ENCODE assay signal across 21 cellular contexts in the genomic region with DNA sequence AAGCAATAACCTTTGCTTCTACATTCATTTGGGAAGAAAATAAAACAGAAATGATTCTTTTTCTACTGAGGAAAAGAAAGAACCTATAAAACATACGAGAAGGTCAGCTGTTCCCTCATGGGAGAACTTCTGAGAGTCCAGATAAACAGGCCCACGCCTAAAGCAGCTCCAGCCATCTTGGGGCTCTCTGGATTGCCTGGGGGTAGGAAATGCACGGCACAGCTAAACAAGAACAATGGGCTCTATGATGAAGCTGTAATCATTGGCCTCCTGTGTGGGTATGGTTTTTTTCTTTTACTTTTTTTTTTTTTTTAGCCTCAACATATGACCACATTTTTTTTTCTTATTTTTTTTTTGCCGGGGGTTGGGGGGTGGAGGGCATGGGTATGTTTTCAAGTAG. TPM values are rescaled to one million over a fixed set of nuclear protein-coding genes. Genes with fewer than 3 reads are reported as not detected.
DNase-seq lines count a peak whose midpoint lies in the region; ATAC-seq, FAIRE-seq and TF ChIP-seq lines count a peak whose summit lies in the region.
"Had no signal": no experiment of that assay in that cellular context is flagged by ENCODE, and none has a peak within 500 bp of the region (broad histone marks: within the 10 kb centered on the region; RNA-seq: fewer than 3 reads in every experiment).

No MANE protein-coding gene starts in this region.

- H3K4me1 ChIP-seq in astrocyte (ENCODE audit: insufficient read depth, low read length) (peaks cover 4% of the 10 kb centered on the region), mesenchymal stem cell (ENCODE audit: control insufficient read depth, insufficient read depth, low read depth, low read length) (peaks cover 7% of the 10 kb centered on the region), gastrocnemius medialis (peaks cover 17 to 23% of the 10 kb centered on the region in 2 donors)

- H3K23ac ChIP-seq in mesenchymal stem cell (ENCODE audit: low read length in 2 of 2), result no peak overlapping the region

- H3K18ac ChIP-seq in mesenchymal stem cell (ENCODE audit: low read depth in 1 of 2, low read length in 2 of 2), result no peak overlapping the region

- H2AFZ ChIP-seq in astrocyte (ENCODE audit: low read depth, low read length), result no peak overlapping the region
- no peak overlapping the region for H2AFZ ChIP-seq in mesenchymal stem cell (ENCODE audit: low read depth, low read length)

- 81% methylated on average over 4 of the region's 4 CpGs for WGBS in mesenchymal stem cell

- no peaks in the 10 kb centered on the region for H3K79me2 ChIP-seq in astrocyte (ENCODE audit: insufficient read depth, low read length)

- no peak overlapping the region for H4K91ac ChIP-seq in mesenchymal stem cell (ENCODE audit: low read length)

- H3K4me3 ChIP-seq in astrocyte (ENCODE audit: insufficient read depth, low read depth, low read length) (no peak overlapping the region), mesenchymal stem cell (ENCODE audit: insufficient read depth in 1 of 2, low read depth in 1 of 2, low read length in 2 of 2) (no peak overlapping the region), gastrocnemius medialis (no peak overlapping the region)

- no peak for FAIRE-seq in astrocyte (lab: Jason Lieb, UNC)
- FAIRE-seq: H54 had no signal

- no peak for TF ChIP-seq CTCF in astrocyte (IDR thresholded peaks at IDR 0.05; ENCODE audit: insufficient read depth, low read depth, low read length)
- no peak for TF ChIP-seq CTCF in gastrocnemius medialis (IDR thresholded peaks at IDR 0.05 in 4 of 5, conservative IDR thresholded peaks at IDR 0.05 in 1 of 5)

- H3K9me3 Mint-ChIP-seq in astrocyte (ENCODE audit: unreplicated experiment), result no peaks in the 10 kb centered on the region

- DNase-seq in NCI-H146 (lab: John Stamatoyannopoulos, UW) (peak; percentile 84), astrocyte (ENCODE audit: low read depth) (no peak), mesenchymal stem cell (no peak), gastrocnemius medialis (no peak), nucleus accumbens (lab: John Stamatoyannopoulos, UW) (no peak), MV-4-11 (lab: John Stamatoyannopoulos, UW) (no peak)
- DNase-seq: CD8-positive, alpha-beta memory T cell; NCI-H1092; NCI-H187; NCI-H446; NCI-H774; SHP77 had no signal

- no peak overlapping the region for H2BK120ac ChIP-seq in mesenchymal stem cell (ENCODE audit: low read depth, low read length)

- H3K4me2 ChIP-seq in astrocyte (ENCODE audit: low read length) (no peak overlapping the region), mesenchymal stem cell (ENCODE audit: low read length, poor library complexity, severe bottlenecking) (no peak overlapping the region)

- H3K79me1 ChIP-seq in mesenchymal stem cell (replicated peaks; ENCODE audit: low read length, poor library complexity, severe bottlenecking), result no peaks in the 10 kb centered on the region

- no peak overlapping the region for H3K4me3 Mint-ChIP-seq in astrocyte (ENCODE audit: unreplicated experiment)
- H3K4me3 Mint-ChIP-seq: CD8-positive, alpha-beta memory T cell; IgD-negative memory B cell had no signal

- H2BK5ac ChIP-seq in mesenchymal stem cell (ENCODE audit: low read depth, low read length, poor library complexity, severe bottlenecking), result no peak overlapping the region

- intact Hi-C loops in gastrocnemius medialis (cut with DNase I; ENCODE audit: low total_unique reads), result loop anchor here (10.0 kb wide), 1 partner anchor 229 kb away; no protein-coding TSS in a partner anchor

- no peaks in the 10 kb centered on the region for H3K27me3 Mint-ChIP-seq in astrocyte (ENCODE audit: low read depth, unreplicated experiment)
- H3K27me3 Mint-ChIP-seq: CD8-positive, alpha-beta memory T cell; IgD-negative memory B cell had no signal

- no peaks in the 10 kb centered on the region for H4K20me1 ChIP-seq in astrocyte (ENCODE audit: insufficient read depth, low read length)

- in situ Hi-C loops in gastrocnemius medialis (cut with MboI; ENCODE audit: low sequenced_read_pairs in 4 of 4), result loop anchor here in 1 of 4 donors (10.0 kb wide), 1 partner anchor 99 kb away; the partner anchor contains the start of gene VLDLR

- H3K27ac ChIP-seq in astrocyte (ENCODE audit: low read depth, low read length) (no peak overlapping the region), mesenchymal stem cell (ENCODE audit: low read length, poor library complexity, severe bottlenecking) (no peak overlapping the region), gastrocnemius medialis (peak overlapping the region in 3 of 4 donors; percentile 63 to 78 (median 70))

- H2AK5ac ChIP-seq in mesenchymal stem cell (ENCODE audit: low read length, severe bottlenecking), result peak overlapping the region; percentile 17

- no peak overlapping the region for H3K14ac ChIP-seq in mesenchymal stem cell (ENCODE audit: low read length in 2 of 2)

- H3K27ac Mint-ChIP-seq in astrocyte (ENCODE audit: unreplicated experiment), result peak overlapping the region; percentile 59

- no peak overlapping the region for H3K4ac ChIP-seq in mesenchymal stem cell (ENCODE audit: low read depth in 1 of 2, low read length in 2 of 2)

- H3K36me3 ChIP-seq in astrocyte (ENCODE audit: insufficient read depth, low read length) (no peaks in the 10 kb centered on the region), mesenchymal stem cell (ENCODE audit: control insufficient read depth in 1 of 2, insufficient read depth in 2 of 2, low read depth in 1 of 2, low read length in 2 of 2) (peaks cover 3 to 15% of the 10 kb centered on the region in 2 experiments), gastrocnemius medialis (no peaks in the 10 kb centered on the region)

- no peak for TF ChIP-seq POLR2A in gastrocnemius medialis (IDR thresholded peaks at IDR 0.05)

- no peak for ATAC-seq in gastrocnemius medialis
- ATAC-seq in HG03571 (IDR thresholded peaks at IDR 0.05; ENCODE audit: unreplicated experiment), result no peak
- no peak for ATAC-seq in HG02852 (IDR thresholded peaks at IDR 0.05; ENCODE audit: unreplicated experiment)
- ATAC-seq: Panc1 had no signal

- peaks cover 40% of the 10 kb centered on the region for H3K4me1 Mint-ChIP-seq in astrocyte (ENCODE audit: low read depth, unreplicated experiment)

- H3K9me3 ChIP-seq in astrocyte (ENCODE audit: insufficient read depth, low read depth, low read length), result no peaks in the 10 kb centered on the region
- no peaks in the 10 kb centered on the region for H3K9me3 ChIP-seq in mesenchymal stem cell (ENCODE audit: control insufficient read depth, low read length)
- H3K9me3 ChIP-seq in gastrocnemius medialis, result no peaks in the 10 kb centered on the region

- peaks cover 5% of the 10 kb centered on the region for H3K36me3 Mint-ChIP-seq in astrocyte (ENCODE audit: low read depth, unreplicated experiment)

- no peak overlapping the region for H2BK15ac ChIP-seq in mesenchymal stem cell (ENCODE audit: low read depth, poor library complexity, severe bottlenecking)

- H3K9ac ChIP-seq in astrocyte (ENCODE audit: low read length) (no peak overlapping the region), mesenchymal stem cell (ENCODE audit: low read length) (no peak overlapping the region)

- H2BK12ac ChIP-seq in mesenchymal stem cell (ENCODE audit: low read length in 2 of 2), result no peak overlapping the region

- H3K27me3 ChIP-seq in astrocyte (ENCODE audit: insufficient read depth, low read length) (no peaks in the 10 kb centered on the region), mesenchymal stem cell (ENCODE audit: control insufficient read depth in 1 of 2, insufficient read depth in 1 of 2, low read length in 2 of 2) (no peaks in the 10 kb centered on the region), gastrocnemius medialis (no peaks in the 10 kb centered on the region)

- no peak overlapping the region for H4K8ac ChIP-seq in mesenchymal stem cell (ENCODE audit: low read length)

RNA-seq across cellular contexts. Expression of gene KCNV2, which starts 6.4 kb away (rescaled TPM):
- total RNA-seq in astrocyte (not detected in 2 replicates), gastrocnemius medialis (not detected)
- polyA plus RNA-seq in mesenchymal stem cell (2013, experiment 1 of 2), result not detected
- not detected for polyA plus RNA-seq in mesenchymal stem cell (2013, experiment 2 of 2)
- total RNA-seq: CD8-positive, alpha-beta memory T cell; Daoy; HT-29 had no signal
- polyA plus RNA-seq: AG04450; BJ; CD8-positive, alpha-beta memory T cell; IgD-negative memory B cell had no signal

Comparison
In these comparisons a context has a peak if more than half of its experiments do, and no peak if none do; other contexts are left out.
1. H3K27ac ChIP-seq: peak in gastrocnemius medialis (3 of 4); none in astrocyte (single experiment) and mesenchymal stem cell (single experiment).